In genomic region chr6:102766946-102767345, GRCh38 we compare ENCODE assay signal across 28 cellular contexts.
DNase-seq lines count a peak whose midpoint lies in the region; ATAC-seq and TF ChIP-seq lines count a peak whose summit lies in the region.
"Had no signal": no experiment of that assay in that cellular context is flagged by ENCODE, and none has a peak within 500 bp of the region (broad histone marks: within the 10 kb centered on the region; RNA-seq: fewer than 3 reads in every experiment).

No MANE protein-coding gene starts in this region.

- peaks cover 4% of the 10 kb centered on the region for H3K36me3 Mint-ChIP-seq in chondrocyte (ENCODE audit: low read depth)
- H3K36me3 Mint-ChIP-seq: stimulated activated memory B cell treated with anti-CD40 and anti-IgM and Interleukin-4, amounts not matched to agents 10 μg/mL and 1 μg/mL and 100 μg/mL, for 72 hours had no signal

- POLR2A ChIA-PET in RWPE1 (lab: Yijun Ruan, JAX; ENCODE audit: low non-redundant PET), result no interaction called here

- 54 to 73% methylated on average over 2 of the region's 2 CpGs for WGBS in gastroesophageal sphincter (ENCODE audit: low coverage in 1 of 2), 2 donors

- no peaks in the 10 kb centered on the region for H3K4me1 ChIP-seq in RWPE2 (ENCODE audit: insufficient read depth, poor library complexity, severe bottlenecking)
- no peaks in the 10 kb centered on the region for H3K4me1 ChIP-seq in gastroesophageal sphincter
- H3K4me1 ChIP-seq: suprapubic skin had no signal

- no peaks in the 10 kb centered on the region for H3K27me3 Mint-ChIP-seq in chondrocyte (ENCODE audit: low read depth)
- H3K27me3 Mint-ChIP-seq: activated B cell treated with CpG ODN at 0.5 μM for 24 hours; stimulated activated memory B cell treated with anti-CD40 and anti-IgM and Interleukin-4, amounts not matched to agents 10 μg/mL and 1 μg/mL and 100 μg/mL, for 72 hours had no signal

- DNase-seq in HS-5 (ENCODE audit: low read depth) (peak; percentile 14), RWPE2 (ENCODE audit: low spot score) (no peak), chondrocyte (ENCODE audit: low spot score) (no peak), non-pigmented ciliary epithelial cell (ENCODE audit: low read depth) (peak; percentile 26), RWPE1 (ENCODE audit: low spot score) (no peak), posterior cingulate gyrus (no peak)
- DNase-seq: activated B cell treated with CpG ODN at 0.5 μM for 24 hours; activated CD4-positive, alpha-beta T cell treated with anti-CD3 and anti-CD28 coated beads, Interleukin-2, amount 50 U/mL, for 4 hours; activated naive CD4-positive, alpha-beta T cell treated with anti-CD3 and anti-CD28 coated beads, Interleukin-2, amount 50 U/mL, for 16 hours; anterior cingulate cortex; C1 segment of cervical spinal cord; Calu3; cerebellar nuclear complex; DND-41; effector CD4-positive, alpha-beta T cell; erythroblast; H9; natural killer cell; NCI-H1694 treated with DMSO at 0.1 percent for 48 hours; NCI-H2171 treated with DMSO at 0.1 percent for 48 hours; NCI-H526 treated with DMSO at 0.1 percent for 48 hours; retina; stimulated activated CD4-positive, alpha-beta T cell treated with anti-CD3 and anti-CD28 coated beads, Interleukin-4, amount 100 ng/mL, for 1 hour; T-helper 9 cell had no signal

- H3K36me3 ChIP-seq in RWPE2 (ENCODE audit: low read depth) (no peaks in the 10 kb centered on the region), gastroesophageal sphincter (no peaks in the 10 kb centered on the region)
- H3K36me3 ChIP-seq: suprapubic skin had no signal

- TF ChIP-seq CTCF in RWPE2 (IDR thresholded peaks at IDR 0.05; ENCODE audit: poor library complexity, severe bottlenecking), result no peak
- TF ChIP-seq CTCF in chondrocyte (IDR thresholded peaks at IDR 0.05), result no peak
- no peak for TF ChIP-seq CTCF in RWPE1 (conservative IDR thresholded peaks at IDR 0.05; ENCODE audit: low read depth)
- no peak for TF ChIP-seq CTCF in gastroesophageal sphincter (IDR thresholded peaks at IDR 0.05)

- TF ChIP-seq EP300 in gastroesophageal sphincter (IDR thresholded peaks at IDR 0.05), result no peak

- CTCF ChIA-PET in RWPE1 (lab: Yijun Ruan, JAX), result no interaction called here

- H3K4me3 ChIP-seq in RWPE2 (ENCODE audit: severe bottlenecking), result no peak overlapping the region
- no peak overlapping the region for H3K4me3 ChIP-seq in gastroesophageal sphincter
- H3K4me3 ChIP-seq: K562, suprapubic skin had no signal

- ATAC-seq in RWPE2 (ENCODE audit: low read depth), result peak; percentile 55
- no peak for ATAC-seq in gastroesophageal sphincter
- ATAC-seq: K562; natural killer cell; stimulated activated memory B cell treated with anti-CD40 and anti-IgM and Interleukin-4, amounts not matched to agents 10 μg/mL and 1 μg/mL and 100 μg/mL, for 72 hours had no signal

- H3K27ac ChIP-seq in RWPE2 (ENCODE audit: poor library complexity, severe bottlenecking) (no peak overlapping the region), RWPE1 (no peak overlapping the region), gastroesophageal sphincter (no peak overlapping the region)
- H3K27ac ChIP-seq: suprapubic skin had no signal

- H3K4me1 Mint-ChIP-seq in chondrocyte (ENCODE audit: low read depth), result peaks cover 11% of the 10 kb centered on the region
- H3K4me1 Mint-ChIP-seq: activated B cell treated with CpG ODN at 0.5 μM for 24 hours; H9; natural killer cell; stimulated activated memory B cell treated with anti-CD40 and anti-IgM and Interleukin-4, amounts not matched to agents 10 μg/mL and 1 μg/mL and 100 μg/mL, for 72 hours had no signal

- no peaks in the 10 kb centered on the region for H3K27me3 ChIP-seq in RWPE2 (ENCODE audit: insufficient read depth, poor library complexity, severe bottlenecking)
- no peaks in the 10 kb centered on the region for H3K27me3 ChIP-seq in gastroesophageal sphincter
- H3K27me3 ChIP-seq: suprapubic skin had no signal

- intact Hi-C loops in posterior cingulate gyrus (cut with DNase I), result no loop called here

- H3K9me3 ChIP-seq in RWPE2 (ENCODE audit: severe bottlenecking) (no peaks in the 10 kb centered on the region), gastroesophageal sphincter (peaks cover 0 to 14% (median 0%) of the 10 kb centered on the region in 3 donors)
- H3K9me3 ChIP-seq: suprapubic skin had no signal

- peaks cover 28% of the 10 kb centered on the region for H3K9me3 Mint-ChIP-seq in chondrocyte (ENCODE audit: low read depth)

- no peak for TF ChIP-seq POLR2A in gastroesophageal sphincter (IDR thresholded peaks at IDR 0.05)

- peak overlapping the region; percentile 85 for H3K27ac Mint-ChIP-seq in chondrocyte (ENCODE audit: unreplicated experiment)
- H3K27ac Mint-ChIP-seq: activated B cell treated with CpG ODN at 0.5 μM for 24 hours; H9; natural killer cell; stimulated activated memory B cell treated with anti-CD40 and anti-IgM and Interleukin-4, amounts not matched to agents 10 μg/mL and 1 μg/mL and 100 μg/mL, for 72 hours had no signal

- no peak overlapping the region for H3K4me3 Mint-ChIP-seq in chondrocyte (ENCODE audit: unreplicated experiment)
- H3K4me3 Mint-ChIP-seq: activated B cell treated with CpG ODN at 0.5 μM for 24 hours; H9; natural killer cell; stimulated activated memory B cell treated with anti-CD40 and anti-IgM and Interleukin-4, amounts not matched to agents 10 μg/mL and 1 μg/mL and 100 μg/mL, for 72 hours had no signal

Comparison
In these comparisons a context has a peak if more than half of its experiments do, and no peak if none do; other contexts are left out.
1. DNase-seq: peak in HS-5 (single experiment) and non-pigmented ciliary epithelial cell (single experiment); none in RWPE2 (single experiment), chondrocyte (single experiment), RWPE1 (single experiment) and posterior cingulate gyrus (0 of 10).